ENCODE assay signal across 29 cellular contexts in the genomic region with DNA sequence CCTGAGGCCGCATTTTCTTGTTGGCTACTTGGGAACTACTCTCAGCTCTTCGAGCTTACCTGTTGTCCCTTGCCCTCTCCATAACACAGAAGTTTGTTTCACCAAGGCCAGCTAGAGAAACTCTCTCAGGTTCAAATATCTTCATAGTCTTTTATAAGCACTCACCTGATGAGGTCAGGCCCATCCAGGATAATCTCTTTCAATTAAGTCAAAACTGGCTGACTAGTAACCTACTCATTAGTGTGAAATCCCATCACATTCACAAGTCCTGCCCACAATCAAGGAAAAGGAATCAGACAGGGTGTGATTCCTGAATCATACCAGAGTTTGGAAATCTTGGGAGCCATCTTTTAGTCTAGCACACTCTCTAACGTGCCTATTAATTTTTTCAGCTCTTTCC.
"Had no signal": no experiment of that assay in that cellular context is flagged by ENCODE, and none has a peak within 500 bp of the region (broad histone marks: within the 10 kb centered on the region; RNA-seq: fewer than 3 reads in every experiment).

No MANE protein-coding gene starts in this region.

- H3K36me3 Mint-ChIP-seq: stimulated activated effector memory CD8-positive, alpha-beta T cell treated with anti-CD3 and anti-CD28 coated beads, Interleukin-12 subunit alpha, Interleukin-12 subunit beta, amount 100 ng/mL, for 72 hours; stimulated activated memory B cell treated with anti-CD40 and anti-IgM and Interleukin-4, amounts not matched to agents 10 μg/mL and 1 μg/mL and 100 μg/mL, for 72 hours; stimulated activated naive B cell treated with anti-CD40 and anti-IgM and Interleukin-4, amounts not matched to agents 10 μg/mL and 1 μg/mL and 100 μg/mL, for 72 hours; type B pancreatic cell had no signal

- H3K4me1 ChIP-seq: stomach, suprapubic skin, testis, thyroid gland, tibial artery, tibial nerve, transverse colon, upper lobe of left lung, upper lobe of right lung, uterus, vagina had no signal

- DNase-seq: stimulated activated CD4-positive, alpha-beta T cell treated with anti-CD3 and anti-CD28 coated beads, Interleukin-2, amount 100 ng/mL, for 48 hours; stimulated activated CD4-positive, alpha-beta T cell treated with anti-CD3 and anti-CD28 coated beads, Interleukin-4, amount 100 ng/mL, for 1 hour; stimulated activated CD4-positive, alpha-beta T cell treated with anti-CD3 and anti-CD28 coated beads, Interleukin-4, amount 100 ng/mL, for 24 hours; stimulated activated CD4-positive, alpha-beta T cell treated with anti-CD3 and anti-CD28 coated beads, Interleukin-4, amount 100 ng/mL, for 4 hours; stimulated activated CD8-positive, alpha-beta memory T cell treated with anti-CD3 and anti-CD28 coated beads, Interleukin-4, amount 100 ng/mL, for 48 hours; stimulated activated naive B cell treated with anti-CD40 and anti-IgM and Interleukin-4, amounts not matched to agents 10 μg/mL and 1 μg/mL and 100 μg/mL, for 72 hours; stimulated activated naive CD4-positive, alpha-beta T cell; stimulated activated naive CD4-positive, alpha-beta T cell treated with Interleukin-2 at 50 U/mL for 16 hours; stimulated activated naive CD8-positive, alpha-beta T cell treated with anti-CD3 and anti-CD28 coated beads, Interleukin-15, amount 100 ng/mL, for 72 hours; stimulated activated naive CD8-positive, alpha-beta T cell treated with anti-CD3 and anti-CD28 coated beads, Interleukin-15, Interleukin-2, amounts not matched to agents 100 U/mL and 50 U/mL, for 24 hours; stomach; substantia nigra; testis; thyroid gland; tibial artery; transverse colon; trophoblast cell; upper lobe of right lung; uterus had no signal

- H3K4me3 Mint-ChIP-seq: stimulated activated effector memory CD8-positive, alpha-beta T cell treated with anti-CD3 and anti-CD28 coated beads, Interleukin-12 subunit alpha, Interleukin-12 subunit beta, amount 100 ng/mL, for 72 hours; stimulated activated memory B cell treated with anti-CD40 and anti-IgM and Interleukin-4, amounts not matched to agents 10 μg/mL and 1 μg/mL and 100 μg/mL, for 72 hours; stimulated activated naive B cell treated with anti-CD40 and anti-IgM and Interleukin-4, amounts not matched to agents 10 μg/mL and 1 μg/mL and 100 μg/mL, for 72 hours; stimulated activated naive CD8-positive, alpha-beta T cell treated with anti-CD3 and anti-CD28 coated beads, Interleukin-15, amount 100 ng/mL, for 72 hours; stimulated activated naive CD8-positive, alpha-beta T cell treated with anti-CD3 and anti-CD28 coated beads, Interleukin-15, Interleukin-2, amounts not matched to agents 100 ng/mL and 50 ng/mL, for 24 hours; type B pancreatic cell had no signal

- H3K4me3 ChIP-seq: stomach, suprapubic skin, testis, thoracic aorta, thyroid gland, tibial artery, tibial nerve, transverse colon, upper lobe of left lung, upper lobe of right lung, uterus, vagina had no signal

- H3K27ac ChIP-seq: stomach, suprapubic skin, testis, thoracic aorta, thyroid gland, tibial artery, tibial nerve, transverse colon, upper lobe of left lung, upper lobe of right lung, uterus, vagina had no signal

- H3K9me3 ChIP-seq: suprapubic skin, testis, thoracic aorta, thyroid gland, tibial artery, transverse colon, upper lobe of left lung, upper lobe of right lung, uterus, vagina had no signal

- H3K27ac Mint-ChIP-seq: stimulated activated effector memory CD8-positive, alpha-beta T cell treated with anti-CD3 and anti-CD28 coated beads, Interleukin-12 subunit alpha, Interleukin-12 subunit beta, amount 100 ng/mL, for 72 hours; stimulated activated memory B cell treated with anti-CD40 and anti-IgM and Interleukin-4, amounts not matched to agents 10 μg/mL and 1 μg/mL and 100 μg/mL, for 72 hours; stimulated activated naive B cell treated with anti-CD40 and anti-IgM and Interleukin-4, amounts not matched to agents 10 μg/mL and 1 μg/mL and 100 μg/mL, for 72 hours; stimulated activated naive CD8-positive, alpha-beta T cell treated with anti-CD3 and anti-CD28 coated beads, Interleukin-15, amount 100 ng/mL, for 72 hours; stimulated activated naive CD8-positive, alpha-beta T cell treated with anti-CD3 and anti-CD28 coated beads, Interleukin-15, Interleukin-2, amounts not matched to agents 100 ng/mL and 50 ng/mL, for 24 hours; type B pancreatic cell had no signal

- H3K36me3 ChIP-seq: stomach, suprapubic skin, thoracic aorta, thyroid gland, tibial artery, tibial nerve, transverse colon, upper lobe of left lung, upper lobe of right lung, uterus, vagina had no signal

- H3K27me3 Mint-ChIP-seq: stimulated activated memory B cell treated with anti-CD40 and anti-IgM and Interleukin-4, amounts not matched to agents 10 μg/mL and 1 μg/mL and 100 μg/mL, for 72 hours; stimulated activated naive B cell treated with anti-CD40 and anti-IgM and Interleukin-4, amounts not matched to agents 10 μg/mL and 1 μg/mL and 100 μg/mL, for 72 hours; stimulated activated naive CD8-positive, alpha-beta T cell treated with anti-CD3 and anti-CD28 coated beads, Interleukin-15, amount 100 ng/mL, for 72 hours; stimulated activated naive CD8-positive, alpha-beta T cell treated with anti-CD3 and anti-CD28 coated beads, Interleukin-15, Interleukin-2, amounts not matched to agents 100 ng/mL and 50 ng/mL, for 24 hours; type B pancreatic cell had no signal

- ATAC-seq: stimulated activated effector memory CD8-positive, alpha-beta T cell treated with anti-CD3 and anti-CD28 coated beads, Interleukin-12 subunit alpha, Interleukin-12 subunit beta, amount 100 ng/mL, for 72 hours; stimulated activated memory B cell treated with anti-CD40 and anti-IgM and Interleukin-4, amounts not matched to agents 10 μg/mL and 1 μg/mL and 100 μg/mL, for 72 hours; stimulated activated naive B cell treated with anti-CD40 and anti-IgM and Interleukin-4, amounts not matched to agents 10 μg/mL and 1 μg/mL and 100 μg/mL, for 72 hours; stimulated activated naive CD8-positive, alpha-beta T cell treated with anti-CD3 and anti-CD28 coated beads, Interleukin-15, amount 100 ng/mL, for 72 hours; stimulated activated naive CD8-positive, alpha-beta T cell treated with anti-CD3 and anti-CD28 coated beads, Interleukin-15, Interleukin-2, amounts not matched to agents 100 U/mL and 50 U/mL, for 24 hours; upper lobe of right lung had no signal

- H3K27me3 ChIP-seq: stomach, suprapubic skin, testis, thyroid gland, tibial artery, tibial nerve, transverse colon, upper lobe of left lung, upper lobe of right lung, uterus, vagina had no signal

- FAIRE-seq: urothelium cell line had no signal

- H3K9me3 Mint-ChIP-seq: type B pancreatic cell had no signal

- H3K4me1 Mint-ChIP-seq: stimulated activated effector memory CD8-positive, alpha-beta T cell treated with anti-CD3 and anti-CD28 coated beads, Interleukin-12 subunit alpha, Interleukin-12 subunit beta, amount 100 ng/mL, for 72 hours; stimulated activated memory B cell treated with anti-CD40 and anti-IgM and Interleukin-4, amounts not matched to agents 10 μg/mL and 1 μg/mL and 100 μg/mL, for 72 hours; stimulated activated naive B cell treated with anti-CD40 and anti-IgM and Interleukin-4, amounts not matched to agents 10 μg/mL and 1 μg/mL and 100 μg/mL, for 72 hours; stimulated activated naive CD8-positive, alpha-beta T cell treated with anti-CD3 and anti-CD28 coated beads, Interleukin-15, amount 100 ng/mL, for 72 hours had no signal
